1 cellular context compared by ENCODE assay signal in genomic region chr2:55050133-55050994, GRCh38.
TF ChIP-seq lines count a peak whose summit lies in the region.

TSS of gene RTN4 (minus strand) at chr2:55050451. CDS start at chr2:55050300, 151 bp downstream.

TF ChIP-seq in HEK293, 187 proteins besides CTCF, POLR2A, EP300 and RAD21 (continued from another document and continues in another):
- no peak for TF ChIP-seq ZNF426 (tag by site-specific recombination; IDR thresholded peaks at IDR 0.05)
- TF ChIP-seq ZNF280D (tag by site-specific recombination; IDR thresholded peaks at IDR 0.05) = no peak
- no peak for TF ChIP-seq ZNF473 (tag by site-specific recombination; IDR thresholded peaks at IDR 0.05)
- no peak for TF ChIP-seq ZNF416 (tag by site-specific recombination; IDR thresholded peaks at IDR 0.05)
- no peak for TF ChIP-seq ZFP3 (tag by site-specific recombination; IDR thresholded peaks at IDR 0.05; ENCODE audit: low read depth)
- peak; percentile 78 for TF ChIP-seq PRDM10 (tag by site-specific recombination; IDR thresholded peaks at IDR 0.05)
- no peak for TF ChIP-seq ZNF132 (tag by site-specific recombination; IDR thresholded peaks at IDR 0.05; ENCODE audit: borderline replicate concordance)
- TF ChIP-seq ZNF155 (tag by site-specific recombination; IDR thresholded peaks at IDR 0.05) = no peak
- TF ChIP-seq OSR2 (tag by site-specific recombination; IDR thresholded peaks at IDR 0.05) = peak; percentile 77
- no peak for TF ChIP-seq ZNF791 (tag by site-specific recombination; IDR thresholded peaks at IDR 0.05)
- TF ChIP-seq ZBTB8A (tag by site-specific recombination; IDR thresholded peaks at IDR 0.05) = peak; percentile 63; the same call in 1 of the 2 replicates
- no peak for TF ChIP-seq ZNF585B (tag by site-specific recombination; IDR thresholded peaks at IDR 0.05)
- 0 out of 2 replicates have a peak, but pooled peaks have one; percentile 8 for TF ChIP-seq ZSCAN4 (tag by site-specific recombination; IDR thresholded peaks at IDR 0.05)
- no peak for TF ChIP-seq MZF1 (tag by site-specific recombination; IDR thresholded peaks at IDR 0.05; ENCODE audit: borderline replicate concordance)
- TF ChIP-seq IKZF3 (tag by site-specific recombination; IDR thresholded peaks at IDR 0.05) = peak; percentile 95
- no peak for TF ChIP-seq ZNF747 (tag by site-specific recombination; IDR thresholded peaks at IDR 0.05)
- no peak for TF ChIP-seq ZNF138 (tag by site-specific recombination; IDR thresholded peaks at IDR 0.05; ENCODE audit: borderline replicate concordance)
- TF ChIP-seq ZBTB20 (tag by site-specific recombination; IDR thresholded peaks at IDR 0.05) = peak; percentile 39; the same call in 1 of the 2 replicates
- TF ChIP-seq PBX3 (CRISPR knock-in tag; IDR thresholded peaks at IDR 0.05) = peak; percentile 95; the same call in 1 of the 2 replicates
- TF ChIP-seq ZNF600 (tag by site-specific recombination; IDR thresholded peaks at IDR 0.05) = peak; percentile 88
- no peak for TF ChIP-seq ZNF792 (tag by site-specific recombination; IDR thresholded peaks at IDR 0.05)
- peak; percentile 80; the same call in 1 of the 2 replicates for TF ChIP-seq ZIC2 (tag by site-specific recombination; IDR thresholded peaks at IDR 0.05)
- TF ChIP-seq ZBTB6 (tag by site-specific recombination; IDR thresholded peaks at IDR 0.05) = peak; percentile 86
- TF ChIP-seq ZFP37 (tag by site-specific recombination; IDR thresholded peaks at IDR 0.05) = peak; percentile 83; the same call in 1 of the 2 replicates
- no peak for TF ChIP-seq ZNF169 (tag by site-specific recombination; IDR thresholded peaks at IDR 0.05)
- peak; percentile 97 for TF ChIP-seq KLF8 (tag by site-specific recombination; IDR thresholded peaks at IDR 0.05)
- no peak; the same call in 1 of the 2 replicates for TF ChIP-seq PRDM1 (tag by site-specific recombination; IDR thresholded peaks at IDR 0.05)
- peak; percentile 36; the same call in 1 of the 2 replicates for TF ChIP-seq ZNF423 (tag by site-specific recombination; IDR thresholded peaks at IDR 0.05)
- TF ChIP-seq PATZ1 (tag by site-specific recombination; IDR thresholded peaks at IDR 0.05) = peak; percentile 96
- no peak for TF ChIP-seq ZNF645 (tag by site-specific recombination; IDR thresholded peaks at IDR 0.05)
- TF ChIP-seq TSHZ1 (tag by site-specific recombination; IDR thresholded peaks at IDR 0.05; ENCODE audit: borderline replicate concordance) = 0 out of 2 replicates have a peak, but pooled peaks have one; percentile 15
- TF ChIP-seq ZNF580 (tag by site-specific recombination; IDR thresholded peaks at IDR 0.05) = peak; percentile 30; the same call in 1 of the 2 replicates
- no peak for TF ChIP-seq ZNF23 (tag by site-specific recombination; IDR thresholded peaks at IDR 0.05; ENCODE audit: borderline replicate concordance)
- peak; percentile 73; the same call in 1 of the 2 replicates for TF ChIP-seq ZNF324 (tag by site-specific recombination; IDR thresholded peaks at IDR 0.05)
- TF ChIP-seq ZNF658 (tag by site-specific recombination; IDR thresholded peaks at IDR 0.05) = no peak
- TF ChIP-seq PRDM4 (tag by site-specific recombination; IDR thresholded peaks at IDR 0.05) = no peak
- TF ChIP-seq ZNF501 (tag by site-specific recombination; IDR thresholded peaks at IDR 0.05) = peak; percentile 77; the same call in 1 of the 2 replicates
- TF ChIP-seq ZNF24 (tag by site-specific recombination; IDR thresholded peaks at IDR 0.05) = peak; percentile 81
- no peak for TF ChIP-seq ZNF777 (tag by site-specific recombination; IDR thresholded peaks at IDR 0.05; ENCODE audit: borderline replicate concordance)
- TF ChIP-seq ZNF140 (tag by site-specific recombination; IDR thresholded peaks at IDR 0.05) = no peak
- no peak for TF ChIP-seq ZNF785 (tag by site-specific recombination; IDR thresholded peaks at IDR 0.05)
